13 cellular contexts compared by ENCODE assay signal in the genomic region with DNA sequence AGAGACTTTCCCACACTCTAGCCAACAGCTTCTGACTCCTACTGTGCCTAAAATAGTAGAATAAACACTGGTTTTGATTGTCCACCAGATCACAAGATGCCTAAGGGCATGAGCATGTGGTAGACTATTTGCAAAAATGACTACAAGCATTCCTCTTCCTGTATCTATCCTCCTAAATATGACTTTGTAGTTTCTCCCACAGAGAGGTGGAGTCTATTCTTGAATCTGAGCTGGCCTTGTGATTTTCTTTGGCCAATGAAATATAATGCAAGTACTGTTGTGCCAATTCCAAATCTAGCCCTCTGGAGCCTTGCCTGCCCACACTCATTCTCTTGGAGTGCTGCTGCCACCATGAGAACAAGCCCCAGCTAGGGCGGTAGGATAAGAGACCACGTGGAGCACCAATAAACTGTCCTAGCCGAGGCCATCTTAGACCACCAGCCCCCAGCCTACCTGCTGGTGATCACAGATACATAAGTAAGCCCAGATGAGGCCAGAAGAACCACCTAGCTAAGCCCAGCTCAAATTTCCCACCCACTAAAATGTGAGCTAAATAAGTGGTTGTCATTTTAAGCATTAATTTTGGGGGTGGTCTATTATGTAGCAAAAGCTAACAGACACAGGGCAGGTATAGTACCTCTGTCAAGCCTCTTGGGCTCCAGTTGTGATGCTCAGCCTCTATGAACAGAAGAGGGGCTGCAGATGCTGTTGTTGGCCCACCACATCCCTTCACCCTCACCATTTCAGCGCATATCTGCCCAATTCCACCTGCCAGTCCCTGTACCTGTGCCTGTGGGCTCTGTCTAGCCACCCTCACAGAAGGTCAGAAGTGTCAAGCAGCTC. TPM values are rescaled to one million over a fixed set of nuclear protein-coding genes. Genes with fewer than 3 reads are reported as not detected.
DNase-seq lines count a peak whose midpoint lies in the region; ATAC-seq, FAIRE-seq and TF ChIP-seq lines count a peak whose summit lies in the region.
"Had no signal": no experiment of that assay in that cellular context is flagged by ENCODE, and none has a peak within 500 bp of the region (broad histone marks: within the 10 kb centered on the region; RNA-seq: fewer than 3 reads in every experiment).

No MANE protein-coding gene starts in this region.

- H3K4me1 Mint-ChIP-seq in GM23338: peaks cover 7% of the 10 kb centered on the region

- H3K9me2 ChIP-seq in GM23338 (ENCODE audit: insufficient read depth): no peaks in the 10 kb centered on the region

- FAIRE-seq in K562 (lab: Jason Lieb, UNC): no peak
- FAIRE-seq: endothelial cell of umbilical vein, GM12891 had no signal

- H3K9me3 ChIP-seq in K562 (replicated peaks; ENCODE audit: control insufficient read depth, insufficient read depth, low read depth, low read length): no peaks in the 10 kb centered on the region
- H3K9me3 ChIP-seq: thyroid gland had no signal

- peaks cover 1% of the 10 kb centered on the region for H3K27me3 Mint-ChIP-seq in GM23338 (ENCODE audit: insufficient read depth, low read depth, poor library complexity)

- H4K20me1 ChIP-seq in GM23338 (replicated peaks; ENCODE audit: insufficient read depth): no peaks in the 10 kb centered on the region
- no peaks in the 10 kb centered on the region for H4K20me1 ChIP-seq in K562 (replicated peaks; ENCODE audit: control insufficient read depth, insufficient read depth, low read length)

- H3K4me3 ChIP-seq in GM23338 (no peak overlapping the region), K562 (no peak overlapping the region)
- H3K4me3 ChIP-seq: thyroid gland had no signal

- ATAC-seq in GM23338 (no peak), K562 (no peak), HG03442 (IDR thresholded peaks at IDR 0.05; ENCODE audit: unreplicated experiment) (no peak), HG03571 (IDR thresholded peaks at IDR 0.05; ENCODE audit: unreplicated experiment) (no peak)

- no peaks in the 10 kb centered on the region; the same call in 2 of the 3 replicates for H3K36me3 Mint-ChIP-seq in GM23338 (ENCODE audit: low read depth)

- H3K4me2 ChIP-seq in GM23338: no peak overlapping the region
- H3K4me2 ChIP-seq in K562 (ENCODE audit: insufficient read depth, low read length): no peak overlapping the region

- H3K9me3 Mint-ChIP-seq in GM23338: no peaks in the 10 kb centered on the region; the same call in 2 of the 3 replicates

- H3K4me1 ChIP-seq in GM23338 (ENCODE audit: insufficient read depth) (no peaks in the 10 kb centered on the region; the same call in 1 of the 2 replicates), K562 (replicated peaks in 1 of 2; ENCODE audit: control insufficient read depth in 2 of 2, insufficient read depth in 2 of 2, low read length in 2 of 2) (peaks cover 5 to 19% of the 10 kb centered on the region in 2 experiments; a peak in 3 of 5 replicates)

- TF ChIP-seq CTCF in 22Rv1 (IDR thresholded peaks at IDR 0.05) (peak; percentile 20), GM23338 (conservative IDR thresholded peaks at IDR 0.05; ENCODE audit: low read depth in 2 of 2) (no peak), K562 (IDR thresholded peaks at IDR 0.05 in 2 of 3, conservative IDR thresholded peaks at IDR 0.05 in 1 of 3; ENCODE audit: insufficient read depth in 2 of 3, low read depth in 1 of 3, low read length in 3 of 3) (no peak)

- POLR2A ChIA-PET in K562 (lab: Yijun Ruan, JAX): interaction anchor here (0.5 to 1.5 kb wide), 6 partner anchors 9 to 252 kb away, joined by 3 to 6 read pairs (median 4); a partner anchor contains a TSS

- H3K79me2 ChIP-seq in GM23338 (replicated peaks; ENCODE audit: insufficient read depth) (no peaks in the 10 kb centered on the region), K562 (ENCODE audit: control insufficient read depth, insufficient read depth, low read length) (no peaks in the 10 kb centered on the region)

- no peak for TF ChIP-seq EP300 in K562 (IDR thresholded peaks at IDR 0.05; ENCODE audit: low read length)

- no TSS peak for BruUV-seq in K562 (replicated peaks; lab: Mats Ljungman, UMichigan)

- intact Hi-C loops in K562 (cut with micrococcal nuclease): no loop called here

- no peak overlapping the region for H3K9ac ChIP-seq in K562 (ENCODE audit: insufficient read depth in 1 of 2, low read depth in 2 of 2, low read length in 2 of 2)

- TF ChIP-seq RAD21 in K562 (CRISPR knock-in tag; conservative IDR thresholded peaks at IDR 0.05 in 1 of 2, IDR thresholded peaks at IDR 0.05 in 1 of 2): no peak

- H3K36me3 ChIP-seq in GM23338 (ENCODE audit: insufficient read depth) (no peaks in the 10 kb centered on the region), K562 (ENCODE audit: control insufficient read depth, insufficient read depth, low read length) (no peaks in the 10 kb centered on the region)
- H3K36me3 ChIP-seq: thyroid gland had no signal

- 56% methylated on average over 4 of the region's 4 CpGs for WGBS in K562 (ENCODE audit: insufficient coverage, low coverage, missing lambda C conversion rate)

- no peak for DNase-seq in GM23338 (ENCODE audit: low spot score)
- no peak for DNase-seq in K562 (ENCODE audit: extremely low read depth in 1 of 4, low spot score in 3 of 4)
- DNase-seq in kidney tubule cell (ENCODE audit: low spot score): peak; percentile 68
- DNase-seq in T-helper 9 cell: no peak
- DNase-seq in activated gamma-delta T cell (lab: John Stamatoyannopoulos, UW): no peak
- DNase-seq: left cardiac atrium, NCI-H2171 treated with DMSO at 0.1 percent for 48 hours, thyroid gland had no signal

- in situ Hi-C loops in K562 (cut with MboI): no loop called here

- H2AFZ ChIP-seq in GM23338 (no peak overlapping the region), K562 (ENCODE audit: low read depth, low read length) (no peak overlapping the region)

- TF ChIP-seq POLR2A in K562 (conservative IDR thresholded peaks at IDR 0.05): no peak

- no peaks in the 10 kb centered on the region for H3K9me1 ChIP-seq in K562 (ENCODE audit: control insufficient read depth, insufficient read depth, low read length)

- no peaks in the 10 kb centered on the region for H3F3A ChIP-seq in GM23338 (replicated peaks; ENCODE audit: low read depth)

- H3K4me3 Mint-ChIP-seq in GM23338: no peak overlapping the region

- H3K27ac ChIP-seq in 22Rv1: peak overlapping the region; percentile 86
- H3K27ac ChIP-seq in GM23338 (ENCODE audit: low read depth): no peak overlapping the region
- no peak overlapping the region for H3K27ac ChIP-seq in K562 (ENCODE audit: extremely low read depth, low read depth, low read length)
- H3K27ac ChIP-seq: thyroid gland had no signal

- no peak overlapping the region for H3K27ac Mint-ChIP-seq in GM23338

- CTCF ChIA-PET in K562 (lab: Yijun Ruan, JAX; ENCODE audit: low intra/inter-chr PET ratio): no interaction called here

- H3K27me3 ChIP-seq in GM23338 (ENCODE audit: insufficient read depth): no peaks in the 10 kb centered on the region
- no peaks in the 10 kb centered on the region for H3K27me3 ChIP-seq in K562 (ENCODE audit: control insufficient read depth in 2 of 2, insufficient read depth in 2 of 2, low read length in 2 of 2)
- H3K27me3 ChIP-seq: thyroid gland had no signal

TF ChIP-seq in GM23338, 12 proteins besides CTCF, POLR2A, EP300 and RAD21 (continues in another document):
- TF ChIP-seq JUNB (IDR thresholded peaks at IDR 0.05; ENCODE audit: unreplicated experiment) (no peak), ZNF331 (CRISPR knock-in tag; IDR thresholded peaks at IDR 0.05; ENCODE audit: low read depth) (0 out of 2 replicates have a peak, but pooled peaks have one; percentile 18)

TF ChIP-seq in K562, 482 proteins besides CTCF, POLR2A, EP300 and RAD21:
- TF ChIP-seq PRPF4 (IDR thresholded peaks at IDR 0.05; ENCODE audit: insufficient read depth, low read depth, low read length, poor library complexity, severe bottlenecking) (no peak), ZNF75A (CRISPR knock-in tag; IDR thresholded peaks at IDR 0.05) (peak; percentile 86)

RNA-seq across cellular contexts. Expression of a gene that starts 17.9 kb away (rescaled TPM):
- total RNA-seq in GM23338 (2014; rRNA removed; shearing (Covaris generic)): 108 and 148 TPM in 2 replicates
- 359 and 382 TPM in 2 replicates for polyA plus RNA-seq in GM23338 (2016; fragmentation: Nextera tagmentation; extraction: Ambion mirVana)
- 11.8 and 14.3 TPM in 2 replicates for total RNA-seq in K562 (2011; cell fraction: chromatin; rRNA removed; ENCODE audit: low replicate concordance)
- 10.0 and 12.0 TPM in 2 replicates for total RNA-seq in K562 (2011; cell fraction: nucleolus; rRNA removed)
- total RNA-seq in K562 (2011; cell fraction: nucleoplasm; rRNA removed): 10.0 and 20.1 TPM in 2 replicates
- total RNA-seq in K562 (2014; rRNA removed): 5.3 and 6.2 TPM in 2 replicates
- total RNA-seq in K562 (2014; rRNA removed; fragmentation: Illumina TruSeq; extraction: Trizol): 3.2 and 4.0 TPM in 2 replicates
- 3.7 and 3.8 TPM in 2 replicates for total RNA-seq in K562 (2015; rRNA removed; fragmentation: Illumina TruSeq; extraction: Trizol)
- total RNA-seq in K562 (2021): 26.6 and 27.2 TPM in 2 replicates
- polyA plus RNA-seq in K562 (2011; rRNA removed): 3.7 and 6.6 TPM in 2 replicates
- 10.0 and 19.9 TPM in 2 replicates for polyA plus RNA-seq in K562 (2011; cell fraction: cytosol; rRNA removed)
- polyA plus RNA-seq in K562 (2011; cell fraction: nucleus; rRNA removed): 14.4 and 33.2 TPM in 2 replicates
- polyA plus RNA-seq in K562 (2012): 9.5 and 18.5 TPM in 2 replicates
- polyA plus RNA-seq in K562 (2014; fragmentation: Illumina TruSeq; extraction: Trizol): 13.7 and 15.5 TPM in 2 replicates
- 1 to 10 TPM; 1.3 to 3.2 TPM for polyA plus RNA-seq in K562 (2014; fragmentation: Nextera tagmentation; extraction: Ambion mirVana)
- 11.1 and 11.7 TPM in 2 replicates for polyA plus RNA-seq in K562 (2014; rRNA removed)
- 3.1 TPM in 2 replicates for polyA minus RNA-seq in K562 (2011; rRNA and poly(A)+ RNA removed)
- polyA minus RNA-seq in K562 (2011; cell fraction: cytosol; rRNA and poly(A)+ RNA removed): 15.1 and 34.9 TPM in 2 replicates
- polyA minus RNA-seq in K562 (2011; cell fraction: nucleus; rRNA and poly(A)+ RNA removed): 9.0 and 10.3 TPM in 2 replicates
